9 cellular contexts compared by ENCODE assay signal in the genomic region with DNA sequence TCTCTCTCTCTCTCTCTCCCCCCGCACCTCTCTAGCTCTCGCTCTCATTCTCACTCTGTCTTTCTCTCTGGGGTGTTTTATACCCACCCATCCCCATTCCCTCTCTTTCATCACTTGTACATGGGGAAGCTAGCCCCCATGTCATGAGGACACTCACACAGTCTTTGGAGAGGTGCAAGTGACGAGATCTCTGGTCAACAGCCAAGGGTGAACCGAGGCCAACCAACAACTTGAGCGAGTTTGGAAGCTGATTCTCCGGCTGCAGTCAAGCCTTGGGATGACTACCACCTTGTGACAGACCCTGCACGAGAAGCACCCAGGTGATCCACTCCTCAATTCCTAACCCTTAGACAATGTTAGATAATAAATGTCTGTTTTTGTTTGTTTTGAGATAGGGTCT.
"Had no signal": no experiment of that assay in that cellular context is flagged by ENCODE, and none has a peak within 500 bp of the region (broad histone marks: within the 10 kb centered on the region; RNA-seq: fewer than 3 reads in every experiment).

No MANE protein-coding gene starts in this region.

- H3K36me3 ChIP-seq: HAP-1 had no signal

- H3K9me3 ChIP-seq: HAP-1 had no signal

- H3K4me3 Mint-ChIP-seq: HFFc6, IgD-negative memory B cell had no signal

- H3K4me3 ChIP-seq: HAP-1 had no signal

- ATAC-seq: HCT116, HepG2 had no signal

- H3K27ac Mint-ChIP-seq: HFFc6, IgD-negative memory B cell had no signal

- H3K27ac ChIP-seq: HL-60 had no signal

- DNase-seq: GOT3, H7, HFFc6, KBM-7 had no signal

- FAIRE-seq: HepG2 had no signal
